1 cellular context compared by ENCODE assay signal in the genomic region with DNA sequence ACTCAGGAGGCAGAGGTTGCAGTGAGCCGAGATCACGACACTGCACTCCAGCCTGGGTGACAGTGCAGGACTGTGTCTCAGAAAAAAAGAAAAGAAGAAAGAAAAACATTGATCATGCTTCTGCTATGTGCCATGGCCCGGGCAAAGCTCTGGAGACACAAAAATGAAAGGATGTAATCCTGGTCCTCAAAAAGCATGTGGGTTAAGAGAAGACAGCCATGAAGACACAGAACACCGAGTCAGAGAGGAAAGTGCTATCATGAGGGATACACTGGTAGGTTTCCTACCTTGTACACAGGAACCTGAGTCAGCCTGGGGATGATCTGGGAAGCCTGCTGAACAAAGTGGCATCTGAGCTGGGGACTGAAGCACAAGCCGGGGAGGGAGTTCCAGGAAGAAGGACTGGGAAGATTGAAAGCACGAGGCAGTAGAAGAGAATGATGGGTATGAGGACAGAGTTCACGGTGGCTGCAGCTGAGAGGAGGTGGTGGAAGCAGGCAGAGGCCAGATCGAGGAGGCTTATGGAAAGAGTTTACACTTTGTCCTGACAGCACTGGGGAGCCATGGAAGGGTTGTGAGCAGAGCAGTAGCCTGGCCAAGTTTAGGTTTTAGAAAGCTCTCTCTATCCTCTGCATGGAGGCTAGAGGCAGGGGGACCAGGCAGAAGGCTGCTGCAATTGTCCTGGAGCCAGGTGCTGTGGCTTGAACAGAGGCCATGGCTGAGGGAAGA.
TF ChIP-seq lines count a peak whose summit lies in the region.

No MANE protein-coding gene starts in this region.

TF ChIP-seq in liver, 16 proteins besides CTCF, POLR2A, EP300 and RAD21:
- TF ChIP-seq NR2F2 (IDR thresholded peaks at IDR 0.05) (no peak), SP1 (IDR thresholded peaks at IDR 0.05) (peak; percentile 3), HNF4A (conservative IDR thresholded peaks at IDR 0.05) (peak in 1 of 2 donors; percentile 47), TAF1 (conservative IDR thresholded peaks at IDR 0.05) (no peak), JUND (IDR thresholded peaks at IDR 0.05) (no peak), FOXA1 (IDR thresholded peaks at IDR 0.05) (no peak), RXRA (IDR thresholded peaks at IDR 0.05) (peak in 1 of 2 donors; percentile 33), YY1 (IDR thresholded peaks at IDR 0.05) (no peak)
- TF ChIP-seq, protein P1, sequence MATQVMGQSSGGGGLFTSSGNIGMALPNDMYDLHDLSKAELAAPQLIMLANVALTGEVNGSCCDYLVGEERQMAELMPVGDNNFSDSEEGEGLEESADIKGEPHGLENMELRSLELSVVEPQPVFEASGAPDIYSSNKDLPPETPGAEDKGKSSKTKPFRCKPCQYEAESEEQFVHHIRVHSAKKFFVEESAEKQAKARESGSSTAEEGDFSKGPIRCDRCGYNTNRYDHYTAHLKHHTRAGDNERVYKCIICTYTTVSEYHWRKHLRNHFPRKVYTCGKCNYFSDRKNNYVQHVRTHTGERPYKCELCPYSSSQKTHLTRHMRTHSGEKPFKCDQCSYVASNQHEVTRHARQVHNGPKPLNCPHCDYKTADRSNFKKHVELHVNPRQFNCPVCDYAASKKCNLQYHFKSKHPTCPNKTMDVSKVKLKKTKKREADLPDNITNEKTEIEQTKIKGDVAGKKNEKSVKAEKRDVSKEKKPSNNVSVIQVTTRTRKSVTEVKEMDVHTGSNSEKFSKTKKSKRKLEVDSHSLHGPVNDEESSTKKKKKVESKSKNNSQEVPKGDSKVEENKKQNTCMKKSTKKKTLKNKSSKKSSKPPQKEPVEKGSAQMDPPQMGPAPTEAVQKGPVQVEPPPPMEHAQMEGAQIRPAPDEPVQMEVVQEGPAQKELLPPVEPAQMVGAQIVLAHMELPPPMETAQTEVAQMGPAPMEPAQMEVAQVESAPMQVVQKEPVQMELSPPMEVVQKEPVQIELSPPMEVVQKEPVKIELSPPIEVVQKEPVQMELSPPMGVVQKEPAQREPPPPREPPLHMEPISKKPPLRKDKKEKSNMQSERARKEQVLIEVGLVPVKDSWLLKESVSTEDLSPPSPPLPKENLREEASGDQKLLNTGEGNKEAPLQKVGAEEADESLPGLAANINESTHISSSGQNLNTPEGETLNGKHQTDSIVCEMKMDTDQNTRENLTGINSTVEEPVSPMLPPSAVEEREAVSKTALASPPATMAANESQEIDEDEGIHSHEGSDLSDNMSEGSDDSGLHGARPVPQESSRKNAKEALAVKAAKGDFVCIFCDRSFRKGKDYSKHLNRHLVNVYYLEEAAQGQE (IDR thresholded peaks at IDR 0.05) = no peak
- TF ChIP-seq, protein P2, sequence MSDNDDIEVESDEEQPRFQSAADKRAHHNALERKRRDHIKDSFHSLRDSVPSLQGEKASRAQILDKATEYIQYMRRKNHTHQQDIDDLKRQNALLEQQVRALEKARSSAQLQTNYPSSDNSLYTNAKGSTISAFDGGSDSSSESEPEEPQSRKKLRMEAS (IDR thresholded peaks at IDR 0.05) = peak; percentile 68
TF ChIP-seq in liver: peak in this region for 4.
